Comparison of ENCODE assay signal across 14 cellular contexts in the genomic region with DNA sequence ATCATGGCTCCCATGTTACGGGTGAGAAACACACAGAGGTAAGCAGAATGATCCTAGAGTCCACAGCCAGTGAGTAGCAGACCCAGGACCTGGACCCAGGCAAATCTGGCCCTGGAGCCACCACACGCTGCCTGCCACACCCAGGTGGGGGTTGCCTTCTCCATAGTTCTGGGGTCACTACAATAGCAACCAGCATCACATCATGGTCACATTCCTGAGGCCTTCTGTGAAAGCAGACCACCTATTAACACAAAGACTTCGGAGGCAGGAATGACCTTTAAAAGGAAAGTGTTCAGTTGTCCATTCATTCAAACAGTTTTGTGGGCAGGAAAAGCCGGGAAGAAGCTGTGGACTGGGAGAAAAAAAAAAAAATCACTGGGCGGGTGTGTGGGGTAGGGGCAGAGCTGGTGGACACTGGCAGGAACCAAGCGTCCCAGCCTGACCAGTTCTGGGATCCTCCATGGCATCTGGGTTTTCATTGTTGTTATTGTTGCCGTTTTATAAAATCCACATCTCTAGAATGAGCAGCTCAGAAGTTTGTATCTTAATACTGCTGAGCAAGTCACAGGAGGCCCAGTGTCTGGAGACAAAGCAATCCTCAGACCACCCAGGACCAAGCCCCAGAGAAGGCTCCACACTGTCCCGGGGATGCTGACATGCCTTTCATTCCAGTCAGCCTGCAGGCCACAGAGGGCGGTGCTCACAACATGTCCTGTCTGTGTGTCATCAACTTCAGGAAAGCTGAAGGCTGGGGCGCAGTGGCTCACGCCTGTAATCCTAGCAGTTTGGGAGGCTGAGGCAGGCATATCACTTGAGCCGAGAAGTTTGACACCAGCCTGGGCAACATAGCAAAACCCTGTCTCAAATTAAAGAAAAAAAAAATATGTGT.
DNase-seq lines count a peak whose midpoint lies in the region; ATAC-seq and TF ChIP-seq lines count a peak whose summit lies in the region.
"Had no signal": no experiment of that assay in that cellular context is flagged by ENCODE, and none has a peak within 500 bp of the region (broad histone marks: within the 10 kb centered on the region; RNA-seq: fewer than 3 reads in every experiment).

No MANE protein-coding gene starts in this region.

- peak overlapping the region; percentile 62 for H3K27ac Mint-ChIP-seq in T-helper 17 cell
- H3K27ac Mint-ChIP-seq: activated CD4-positive, alpha-beta memory T cell treated with anti-CD3 and anti-CD28 coated beads, Interleukin-2, amount 10 ng/mL, durations not matched to agents 7 days and 5 days had no signal

- H3K9ac ChIP-seq in GM23248, result peak overlapping the region; percentile 68

- DNase-seq in GM23248 (peak; percentile 95), T-helper 17 cell (no peak), foreskin keratinocyte (peak; percentile 19 to 50), retinal pigment epithelial cell (ENCODE audit: low read depth) (peak; percentile 18), NCI-H2227 treated with DMSO at 0.1 percent for 48 hours (lab: John Stamatoyannopoulos, UW) (no peak), NCI-H1436 treated with DMSO at 0.1 percent for 48 hours (lab: John Stamatoyannopoulos, UW) (no peak), NCI-H146 (lab: John Stamatoyannopoulos, UW) (no peak)
- no peak for DNase-seq in stimulated activated CD4-positive, alpha-beta T cell treated with anti-CD3 and anti-CD28 coated beads, Interleukin-12 subunit alpha, Interleukin-12 subunit beta, amount 100 ng/mL, for 4 hours
- DNase-seq: activated CD4-positive, alpha-beta memory T cell treated with anti-CD3 and anti-CD28 coated beads, Interleukin-2, amount 10 ng/mL, durations not matched to agents 7 days and 5 days; anterior cingulate cortex; DMS79; heart left ventricle; NCI-H1694; SHP77 had no signal

- H3K27ac ChIP-seq in GM23248, result peak overlapping the region; percentile 90
- no peak overlapping the region for H3K27ac ChIP-seq in foreskin keratinocyte
- H3K27ac ChIP-seq: heart left ventricle had no signal

- peak overlapping the region; percentile 62 for H3K4me2 ChIP-seq in GM23248 (ENCODE audit: unreplicated experiment)

- H3K4me3 Mint-ChIP-seq in T-helper 17 cell, result no peak overlapping the region
- H3K4me3 Mint-ChIP-seq: activated CD4-positive, alpha-beta memory T cell treated with anti-CD3 and anti-CD28 coated beads, Interleukin-2, amount 10 ng/mL, durations not matched to agents 7 days and 5 days had no signal

- no peak for TF ChIP-seq CTCF in foreskin keratinocyte (conservative IDR thresholded peaks at IDR 0.05)
- no peak for TF ChIP-seq CTCF in retinal pigment epithelial cell (conservative IDR thresholded peaks at IDR 0.05; ENCODE audit: low read depth, low read length)

- H3K9me2 ChIP-seq in GM23248 (ENCODE audit: insufficient read depth), result no peaks in the 10 kb centered on the region

- H3K9me3 ChIP-seq in GM23248 (ENCODE audit: low read depth) (no peaks in the 10 kb centered on the region), T-helper 17 cell (ENCODE audit: control insufficient read depth, low read length, poor library complexity, severe bottlenecking) (no peaks in the 10 kb centered on the region)
- H3K9me3 ChIP-seq: heart left ventricle had no signal

- H2AFZ ChIP-seq in GM23248, result peak overlapping the region; percentile 70

- ATAC-seq in T-helper 17 cell (no peak), foreskin keratinocyte (peak; percentile 96)
- ATAC-seq: heart left ventricle had no signal

- H3F3A ChIP-seq in GM23248 (ENCODE audit: insufficient read depth), result peaks cover 10% of the 10 kb centered on the region

- H3K4me3 ChIP-seq in GM23248, result peak overlapping the region; percentile 8; the same call in 1 of the 2 replicates
- H3K4me3 ChIP-seq in retinal pigment epithelial cell (ENCODE audit: low read length), result no peak overlapping the region
- H3K4me3 ChIP-seq: heart left ventricle had no signal

- H4K20me1 ChIP-seq in GM23248 (ENCODE audit: insufficient read depth), result no peaks in the 10 kb centered on the region

- H3K36me3 Mint-ChIP-seq in T-helper 17 cell (ENCODE audit: low read depth), result peaks cover 21% of the 10 kb centered on the region

- H3K4me1 ChIP-seq in GM23248 (ENCODE audit: insufficient read depth) (peaks cover 18% of the 10 kb centered on the region), foreskin keratinocyte (peaks cover 9% of the 10 kb centered on the region)
- H3K4me1 ChIP-seq: heart left ventricle had no signal

- no peaks in the 10 kb centered on the region for H3K27me3 Mint-ChIP-seq in T-helper 17 cell
- H3K27me3 Mint-ChIP-seq: activated CD4-positive, alpha-beta memory T cell treated with anti-CD3 and anti-CD28 coated beads, Interleukin-2, amount 10 ng/mL, durations not matched to agents 7 days and 5 days had no signal

- H3K36me3 ChIP-seq in GM23248 (ENCODE audit: low read depth), result no peaks in the 10 kb centered on the region

- in situ Hi-C loops in GM23248 (cut with MboI), result no loop called here

- H3K27me3 ChIP-seq in GM23248 (replicated peaks; ENCODE audit: insufficient read depth) (no peaks in the 10 kb centered on the region), foreskin keratinocyte (no peaks in the 10 kb centered on the region)
- H3K27me3 ChIP-seq: heart left ventricle had no signal

- H3K4me1 Mint-ChIP-seq in T-helper 17 cell, result peaks cover 12% of the 10 kb centered on the region

- no peaks in the 10 kb centered on the region for H3K79me2 ChIP-seq in GM23248 (ENCODE audit: insufficient read depth)

- WGBS in GM23248 (ENCODE audit: low coverage in 1 of 2, low lambda C conversion rate in 2 of 2, missing lambda C conversion rate in 2 of 2), 2 experiments, result 31 to 38% methylated on average over 12 of the region's 12 CpGs

Comparison
In these comparisons a context has a peak if more than half of its experiments do, and no peak if none do; other contexts are left out.
1. DNase-seq: peak in GM23248 (single experiment), foreskin keratinocyte (2 of 2) and retinal pigment epithelial cell (single experiment); none in T-helper 17 cell (0 of 3), NCI-H2227 treated with DMSO at 0.1 percent for 48 hours (single experiment), NCI-H1436 treated with DMSO at 0.1 percent for 48 hours (single experiment), stimulated activated CD4-positive, alpha-beta T cell treated with anti-CD3 and anti-CD28 coated beads, Interleukin-12 subunit alpha, Interleukin-12 subunit beta, amount 100 ng/mL, for 4 hours (single experiment) and NCI-H146 (single experiment).